In genomic region chr7:82432743-82433142, GRCh38 we compare ENCODE assay signal across 12 cellular contexts. TPM values are rescaled to one million over a fixed set of nuclear protein-coding genes. Genes with fewer than 3 reads are reported as not detected.
"Had no signal": no experiment of that assay in that cellular context is flagged by ENCODE, and none has a peak within 500 bp of the region (broad histone marks: within the 10 kb centered on the region; RNA-seq: fewer than 3 reads in every experiment).

No MANE protein-coding gene starts in this region.

RNA-seq across cellular contexts. Expression of gene CACNA2D1, which starts 10.8 kb away (rescaled TPM):
- total RNA-seq: activated B cell treated with CpG ODN at 0.5 μM for 24 hours; activated CD4-positive, alpha-beta memory T cell treated with anti-CD3 and anti-CD28 coated beads for 36 hours; activated CD4-positive, alpha-beta memory T cell treated with anti-CD3 and anti-CD28 coated beads, Interleukin-2, amount 10 ng/mL, durations not matched to agents 7 days and 5 days; activated CD4-positive, alpha-beta T cell treated with anti-CD3 and anti-CD28 coated beads for 36 hours; activated CD4-positive, alpha-beta T cell treated with anti-CD3 and anti-CD28 coated beads, Interleukin-2, amount 10 ng/mL, durations not matched to agents 24 days and 14 days; activated CD4-positive, alpha-beta T cell treated with anti-CD3 and anti-CD28 coated beads, Interleukin-2, amount 10 ng/mL, durations not matched to agents 7 days and 5 days; activated CD8-positive, alpha-beta memory T cell treated with anti-CD3 and anti-CD28 coated beads for 36 hours; activated CD8-positive, alpha-beta T cell treated with anti-CD3 and anti-CD28 coated beads for 36 hours; activated CD8-positive, alpha-beta T cell treated with anti-CD3 and anti-CD28 coated beads, Interleukin-2, amount 10 ng/mL, durations not matched to agents 7 days and 5 days; T-helper 1 cell treated with Interleukin-12 subunit alpha and Interleukin-12 subunit beta and Interleukin-4 antibody, amounts not matched to agents 30 ng/mL and 1 ng/mL, for 36 hours; T-helper 17 cell; T-helper 2 cell treated with Interferon-gamma antibody and Interleukin-4, amounts not matched to agents 100 ng/mL and 5 ng/mL, for 36 hours had no signal
